ENCODE assay signal across 22 cellular contexts in the genomic region with DNA sequence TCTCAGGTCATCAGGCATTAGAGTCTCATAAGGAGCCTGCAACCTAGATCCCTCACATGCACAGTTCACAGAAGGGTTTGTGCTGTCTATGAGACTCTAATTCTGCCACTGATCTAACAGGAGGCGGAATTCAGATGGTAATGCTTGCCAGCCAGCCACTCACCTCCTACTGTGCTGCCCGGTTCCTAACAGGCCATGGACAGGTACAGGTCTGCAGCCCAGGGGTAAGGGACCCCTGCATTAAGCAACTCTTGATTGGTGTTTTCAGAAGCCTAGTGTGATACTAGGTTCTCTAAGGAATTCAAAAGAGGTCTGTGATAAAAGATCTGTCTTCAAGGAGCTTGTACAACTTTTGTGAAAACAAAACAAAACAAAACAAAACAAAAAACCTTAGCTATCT. TPM values are rescaled to one million over a fixed set of nuclear protein-coding genes. Genes with fewer than 3 reads are reported as not detected.
A peak's percentile ranks its signal among the peaks of the same experiment; 100 is the strongest.
DNase-seq lines count a peak whose midpoint lies in the region; ATAC-seq, FAIRE-seq and TF ChIP-seq lines count a peak whose summit lies in the region.
"Had no signal": no experiment of that assay in that cellular context is flagged by ENCODE, and none has a peak within 500 bp of the region (broad histone marks: within the 10 kb centered on the region; RNA-seq: fewer than 3 reads in every experiment).

No MANE protein-coding gene starts in this region.

- no peak for TF ChIP-seq POLR2A in H1 (IDR thresholded peaks at IDR 0.05; ENCODE audit: control extremely low read depth in 1 of 2, low read depth in 2 of 2, low read length in 2 of 2)

- no peak for TF ChIP-seq EP300 in H1 (IDR thresholded peaks at IDR 0.05; ENCODE audit: borderline replicate concordance in 1 of 2, low read depth in 2 of 2, low read length in 2 of 2)

- no peak overlapping the region for H4K8ac ChIP-seq in H1 (ENCODE audit: extremely low read depth, insufficient read depth, low read length)

- H3K9ac ChIP-seq in H1 (replicated peaks in 1 of 4; ENCODE audit: extremely low read depth in 1 of 4, low read depth in 3 of 4, low read length in 3 of 4) = no peak overlapping the region
- H3K9ac ChIP-seq: BLaER1 treated with 17β-estradiol and CSF1 and Interleukin-3, amounts not matched to agents 10 nM and 100 nM had no signal

- peaks cover 30% of the 10 kb centered on the region for H3K4me1 ChIP-seq in GM23338 (ENCODE audit: insufficient read depth)
- H3K4me1 ChIP-seq in H1 (replicated peaks in 1 of 4; ENCODE audit: control insufficient read depth in 3 of 4, insufficient read depth in 4 of 4, low read length in 3 of 4) = peaks cover 0 to 5% (median 2%) of the 10 kb centered on the region in 4 experiments; a peak in 4 of 7 replicates
- H3K4me1 ChIP-seq: BE2C had no signal

- H2AK5ac ChIP-seq in H1 (ENCODE audit: low read depth, low read length) = no peak overlapping the region

- H3K4me2 ChIP-seq in GM23338 = peak overlapping the region; percentile 53; the same call in 1 of the 2 replicates
- H3K4me2 ChIP-seq in H1 (ENCODE audit: insufficient read depth in 1 of 2, low read depth in 2 of 2, low read length in 2 of 2) = no peak overlapping the region
- H3K4me2 ChIP-seq: BLaER1 treated with 17β-estradiol and CSF1 and Interleukin-3, amounts not matched to agents 10 nM and 100 nM had no signal

- no peak overlapping the region for H2BK5ac ChIP-seq in H1 (ENCODE audit: low read depth, low read length)

- no peaks in the 10 kb centered on the region for H3K9me3 ChIP-seq in H1 (ENCODE audit: insufficient read depth in 2 of 2, low read depth in 1 of 2, low read length in 1 of 2)
- H3K9me3 ChIP-seq: BE2C; BLaER1 treated with 17β-estradiol and CSF1 and Interleukin-3, amounts not matched to agents 10 nM and 100 nM; HAP-1 had no signal

- H2AFZ ChIP-seq in GM23338 (no peak overlapping the region), H1 (ENCODE audit: low read length) (no peak overlapping the region)

- no peak overlapping the region for H3K56ac ChIP-seq in H1 (replicated peaks; ENCODE audit: insufficient read length, low read depth, low read length)

- peak; percentile 98 for FAIRE-seq in H1 (lab: Jason Lieb, UNC)
- FAIRE-seq: GM12891, GM18507 had no signal

- TF ChIP-seq CTCF in GM23338 (conservative IDR thresholded peaks at IDR 0.05; ENCODE audit: low read depth in 2 of 2) = no peak
- no peak for TF ChIP-seq CTCF in H1 (IDR thresholded peaks at IDR 0.05; ENCODE audit: control extremely low read depth in 1 of 3, insufficient read depth in 1 of 3, low read depth in 1 of 3, low read length in 3 of 3)

- no peak overlapping the region for H4K5ac ChIP-seq in H1 (ENCODE audit: insufficient read length, low read depth, low read length)

- no peak overlapping the region for H3K18ac ChIP-seq in H1 (ENCODE audit: extremely low read depth, low read length)

- H3K36me3 Mint-ChIP-seq in GM23338 (ENCODE audit: low read depth) = no peaks in the 10 kb centered on the region

- no peak overlapping the region for H3K23ac ChIP-seq in H1 (ENCODE audit: insufficient read length)

- H3K14ac ChIP-seq in H1 (ENCODE audit: insufficient read length) = no peak overlapping the region

- H3K4me3 ChIP-seq in GM23338 = no peak overlapping the region
- H3K4me3 ChIP-seq in H1 (ENCODE audit: extremely low read depth in 1 of 4, insufficient read depth in 2 of 4, low read depth in 3 of 4, low read length in 4 of 4) = no peak overlapping the region
- H3K4me3 ChIP-seq: BLaER1 treated with 17β-estradiol and CSF1 and Interleukin-3, amounts not matched to agents 10 nM and 100 nM; HAP-1 had no signal

- WGBS in H1 (ENCODE audit: extremely low coverage in 1 of 2, insufficient coverage in 1 of 2, insufficient read length in 1 of 2, insufficient replicate concordance in 2 of 2, low coverage in 1 of 2, low lambda C conversion rate in 2 of 2, missing lambda C conversion rate in 1 of 2), 2 experiments = 19% methylated on average over 2 of the region's 2 CpGs; no CpG with 5 or more reads in 1 of the 2 experiments

- H3K9me2 ChIP-seq in GM23338 (ENCODE audit: insufficient read depth) = no peaks in the 10 kb centered on the region

- POLR2A ChIA-PET in H1 (lab: Charles Lee; ENCODE audit: partially characterized antibody) = no interaction called here

- TF ChIP-seq RAD21 in H1 (IDR thresholded peaks at IDR 0.05 in 1 of 2, conservative IDR thresholded peaks at IDR 0.05 in 1 of 2; ENCODE audit: low read depth in 2 of 2, low read length in 2 of 2) = no peak; a peak in 1 of 4 replicates

- no peak overlapping the region for H3K27ac ChIP-seq in GM23338 (ENCODE audit: low read depth)
- H3K27ac ChIP-seq in H1 (ENCODE audit: low read depth, low read length) = no peak overlapping the region
- H3K27ac ChIP-seq: 22Rv1; BLaER1 treated with 17β-estradiol and CSF1 and Interleukin-3, amounts not matched to agents 10 nM and 100 nM had no signal

- CTCF ChIA-PET in H1 (lab: Charles Lee; ENCODE audit: partially characterized antibody) = no interaction called here

- peak; percentile 54 for DNase-seq in GM23338 (ENCODE audit: low spot score)
- DNase-seq in NCI-H69 (lab: John Stamatoyannopoulos, UW) = peak; percentile 1
- DNase-seq in H1 (ENCODE audit: low read depth in 1 of 2, low spot score in 2 of 2) = peak in 1 of 2 experiments; percentile 55
- DNase-seq in iPS-NIHi11 (ENCODE audit: low spot score) = peak; percentile 14
- no peak for DNase-seq in HPDE6-E6E7 (ENCODE audit: extremely low spot score)
- DNase-seq in C1 segment of cervical spinal cord (lab: John Stamatoyannopoulos, UW) = no peak
- DNase-seq: AML-193; BE2C; Calu3; CD4-positive, alpha-beta memory T cell; COR-L47; DMS53; DMS79 treated with DMSO at 0.1 percent for 48 hours; GF-D8; HFFc6 had no signal

- H2BK120ac ChIP-seq in H1 (replicated peaks; ENCODE audit: low read depth, low read length) = no peak overlapping the region

- no peak overlapping the region for H3K4me3 Mint-ChIP-seq in GM23338
- H3K4me3 Mint-ChIP-seq: CD4-positive, alpha-beta memory T cell; HFFc6 had no signal

- no peak overlapping the region for H2BK12ac ChIP-seq in H1 (ENCODE audit: low read depth, low read length)

- no peaks in the 10 kb centered on the region for H3K79me1 ChIP-seq in H1 (ENCODE audit: low read depth, low read length)

- peaks cover 82% of the 10 kb centered on the region for H3K27me3 Mint-ChIP-seq in GM23338 (ENCODE audit: insufficient read depth, low read depth, poor library complexity)
- H3K27me3 Mint-ChIP-seq: CD4-positive, alpha-beta memory T cell had no signal

- ATAC-seq in GM23338 = peak; percentile 98
- no peak for ATAC-seq in HG03342 (IDR thresholded peaks at IDR 0.05; ENCODE audit: unreplicated experiment)
- no peak for ATAC-seq in HG02588 (IDR thresholded peaks at IDR 0.05; ENCODE audit: unreplicated experiment)

- no peaks in the 10 kb centered on the region for H3K36me3 ChIP-seq in GM23338 (ENCODE audit: insufficient read depth)
- no peaks in the 10 kb centered on the region for H3K36me3 ChIP-seq in H1 (ENCODE audit: control insufficient read depth in 2 of 4, insufficient read depth in 4 of 4, low read length in 3 of 4)
- H3K36me3 ChIP-seq: BE2C; BLaER1 treated with 17β-estradiol and CSF1 and Interleukin-3, amounts not matched to agents 10 nM and 100 nM; HAP-1 had no signal

- no peak overlapping the region for H2BK20ac ChIP-seq in H1 (ENCODE audit: low read length)

- H3K4ac ChIP-seq in H1 (replicated peaks; ENCODE audit: insufficient read length, low read depth, low read length) = no peak overlapping the region

- H4K91ac ChIP-seq in H1 (replicated peaks; ENCODE audit: insufficient read length, low read length) = no peak overlapping the region

- H3K27me3 ChIP-seq in GM23338 (ENCODE audit: insufficient read depth) (peaks cover 96% of the 10 kb centered on the region), H1 (replicated peaks in 1 of 4; ENCODE audit: control insufficient read depth in 3 of 4, extremely low read depth in 1 of 4, insufficient read depth in 3 of 4, low read length in 3 of 4) (peaks cover 15 to 56% (median 35%) of the 10 kb centered on the region in 4 experiments)
- H3K27me3 ChIP-seq: BE2C; BLaER1 treated with 17β-estradiol and CSF1 and Interleukin-3, amounts not matched to agents 10 nM and 100 nM had no signal

- H3K4me1 Mint-ChIP-seq in GM23338 = peaks cover 19% of the 10 kb centered on the region
- H3K4me1 Mint-ChIP-seq: CD4-positive, alpha-beta memory T cell had no signal

- no peak overlapping the region for H2BK15ac ChIP-seq in H1 (ENCODE audit: low read length)

- no peak overlapping the region for H3K27ac Mint-ChIP-seq in GM23338
- H3K27ac Mint-ChIP-seq: CD4-positive, alpha-beta memory T cell; HFFc6 had no signal

- no peaks in the 10 kb centered on the region for H3F3A ChIP-seq in GM23338 (replicated peaks; ENCODE audit: low read depth)

- no peaks in the 10 kb centered on the region for H3K79me2 ChIP-seq in GM23338 (replicated peaks; ENCODE audit: insufficient read depth)
- H3K79me2 ChIP-seq in H1 (ENCODE audit: control insufficient read depth in 1 of 2, insufficient read depth in 2 of 2, low read length in 2 of 2) = no peaks in the 10 kb centered on the region

- H4K20me1 ChIP-seq in GM23338 (replicated peaks; ENCODE audit: insufficient read depth) = no peaks in the 10 kb centered on the region
- peaks cover 0 to 3% of the 10 kb centered on the region in 2 experiments for H4K20me1 ChIP-seq in H1 (replicated peaks in 1 of 2; ENCODE audit: control insufficient read depth in 1 of 2, insufficient read depth in 2 of 2, low read length in 2 of 2)
- H4K20me1 ChIP-seq: BLaER1 treated with 17β-estradiol and CSF1 and Interleukin-3, amounts not matched to agents 10 nM and 100 nM had no signal

- no peaks in the 10 kb centered on the region for H3K9me3 Mint-ChIP-seq in GM23338
- H3K9me3 Mint-ChIP-seq: CD4-positive, alpha-beta memory T cell; HFFc6 had no signal

- H3K23me2 ChIP-seq in H1 (ENCODE audit: low read depth, low read length) = no peaks in the 10 kb centered on the region

RNA-seq across cellular contexts. Expression of gene CAB39L, which starts 31.1 kb away (rescaled TPM):
- 4.4 and 5.9 TPM in 2 replicates for total RNA-seq in GM23338 (2014; rRNA removed; shearing (Covaris generic))
- 2.5 and 3.3 TPM in 2 replicates for polyA plus RNA-seq in GM23338 (2016; fragmentation: Nextera tagmentation; extraction: Ambion mirVana)
- 4.1 and 4.8 TPM in 2 replicates for total RNA-seq in H1 (2021; fragmentation: NEBNext Ultra II Directional; extraction: Animal tissue kit (Norgen Biotek cat#: 25700))
- 2.3 and 2.5 TPM in 2 replicates for polyA plus RNA-seq in H1 (2011; rRNA removed)
- polyA plus RNA-seq in H1 (2011; cell fraction: cytosol; rRNA removed) = 3.6 TPM
- polyA plus RNA-seq in H1 (2011; cell fraction: nucleus; rRNA removed) = 3.4 TPM
- polyA plus RNA-seq in H1 (2012, experiment 1 of 2) = 3.1 to 6.4 TPM (median 3.3 TPM) in 4 replicates
- polyA plus RNA-seq in H1 (2012, experiment 2 of 2) = 0.30 TPM
- polyA plus RNA-seq in H1 (2013, experiment 1 of 2) = 3.5 TPM
- polyA plus RNA-seq in H1 (2013, experiment 2 of 2) = 3.5 TPM
- 5.9 and 7.3 TPM in 2 replicates for polyA minus RNA-seq in H1 (2011; rRNA and poly(A)+ RNA removed)
- 3.4 TPM for polyA minus RNA-seq in H1 (2011; cell fraction: cytosol; rRNA and poly(A)+ RNA removed)
- 6.8 TPM for polyA minus RNA-seq in H1 (2011; cell fraction: nucleus; rRNA and poly(A)+ RNA removed)

RNA-seq across cellular contexts. Expression of gene SETDB2, which starts 31.3 kb away (rescaled TPM):
- 5.8 and 6.3 TPM in 2 replicates for total RNA-seq in GM23338 (2014; rRNA removed; shearing (Covaris generic))
- polyA plus RNA-seq in GM23338 (2016; fragmentation: Nextera tagmentation; extraction: Ambion mirVana) = 1.6 and 4.6 TPM in 2 replicates
- 5.4 and 6.1 TPM in 2 replicates for total RNA-seq in H1 (2021; fragmentation: NEBNext Ultra II Directional; extraction: Animal tissue kit (Norgen Biotek cat#: 25700))
- 0.80 and 1.2 TPM in 2 replicates for polyA plus RNA-seq in H1 (2011; rRNA removed)
- 1.8 TPM for polyA plus RNA-seq in H1 (2011; cell fraction: cytosol; rRNA removed)
- 1.6 TPM for polyA plus RNA-seq in H1 (2011; cell fraction: nucleus; rRNA removed)
- polyA plus RNA-seq in H1 (2012, experiment 1 of 2) = 1.6 to 3.7 TPM (median 2.3 TPM) in 4 replicates
- polyA plus RNA-seq in H1 (2012, experiment 2 of 2) = 0.22 TPM
- 3.7 TPM for polyA plus RNA-seq in H1 (2013, experiment 1 of 2)
- 3.3 TPM for polyA plus RNA-seq in H1 (2013, experiment 2 of 2)
- polyA minus RNA-seq in H1 (2011; rRNA and poly(A)+ RNA removed) = 1.9 and 3.5 TPM in 2 replicates
- 3.2 TPM for polyA minus RNA-seq in H1 (2011; cell fraction: cytosol; rRNA and poly(A)+ RNA removed)
- 6.2 TPM for polyA minus RNA-seq in H1 (2011; cell fraction: nucleus; rRNA and poly(A)+ RNA removed)

Comparison
In these comparisons a context has a peak if more than half of its experiments do, and no peak if none do; other contexts are left out.
1. DNase-seq: peak in GM23338 (single experiment), NCI-H69 (single experiment) and iPS-NIHi11 (single experiment); none in HPDE6-E6E7 (single experiment) and C1 segment of cervical spinal cord (0 of 14).